ENCODE assay signal across 16 cellular contexts in genomic region chr5:149490599-149491187, GRCh38.
DNase-seq lines count a peak whose midpoint lies in the region; ATAC-seq and TF ChIP-seq lines count a peak whose summit lies in the region.
"Had no signal": no experiment of that assay in that cellular context is flagged by ENCODE, and none has a peak within 500 bp of the region (broad histone marks: within the 10 kb centered on the region; RNA-seq: fewer than 3 reads in every experiment).

No MANE protein-coding gene starts in this region.

- intact Hi-C loops in heart right ventricle (cut with DNase I) (loop anchor here in 2 of 10 donors (10.0 kb wide), 1 partner anchor 64 kb away; the partner anchor contains the start of gene CSNK1A1 (in 2 of the 2)), Right ventricle myocardium inferior (cut with DNase I) (no loop called here), transverse colon (cut with DNase I; ENCODE audit: low total_unique reads) (no loop called here)

- TF ChIP-seq CTCF in heart right ventricle (IDR thresholded peaks at IDR 0.05) = no peak
- TF ChIP-seq CTCF in transverse colon (IDR thresholded peaks at IDR 0.05) = no peak
- TF ChIP-seq CTCF in foreskin fibroblast (IDR thresholded peaks at IDR 0.05; ENCODE audit: low read depth, low read length) = no peak
- no peak for TF ChIP-seq CTCF in MM.1S (IDR thresholded peaks at IDR 0.05; ENCODE audit: low read length)

- WGBS in heart right ventricle, 2 donors = 87 to 93% methylated on average over 6 of the region's 6 CpGs
- 76 to 82% methylated on average over 4 to 6 of the region's 6 CpGs for WGBS in transverse colon (ENCODE audit: low coverage in 1 of 2), 2 donors

- H3K9ac ChIP-seq in adipocyte (ENCODE audit: low read length) (peak overlapping the region; percentile 69), muscle layer of colon (ENCODE audit: low read length) (no peak overlapping the region), MM.1S (ENCODE audit: low read length) (no peak overlapping the region)

- H3K27ac ChIP-seq in heart right ventricle = peak overlapping the region in 6 of 10 donors; percentile 88 to 94 (median 92)
- H3K27ac ChIP-seq in muscle layer of colon (ENCODE audit: low read depth, low read length) = peak overlapping the region; percentile 59
- H3K27ac ChIP-seq in transverse colon = peak overlapping the region; percentile 85 to 91 (median 90)
- H3K27ac ChIP-seq in MM.1S (ENCODE audit: low read length) = no peak overlapping the region

- H2AFZ ChIP-seq in MM.1S (ENCODE audit: low read length) = no peak overlapping the region

- H3K9me3 ChIP-seq in heart right ventricle (no peaks in the 10 kb centered on the region), adipocyte (ENCODE audit: control insufficient read depth, low read length) (no peaks in the 10 kb centered on the region), muscle layer of colon (ENCODE audit: low read length) (no peaks in the 10 kb centered on the region), transverse colon (no peaks in the 10 kb centered on the region), MM.1S (replicated peaks; ENCODE audit: insufficient read depth, low read length) (no peaks in the 10 kb centered on the region)
- H3K9me3 ChIP-seq: Caco-2 had no signal

- no peak for TF ChIP-seq EP300 in transverse colon (IDR thresholded peaks at IDR 0.05; ENCODE audit: low read depth)

- in situ Hi-C loops in transverse colon (cut with MboI; ENCODE audit: low pct_ligation_motif_present in 1 of 4, low pct_unique_long_range_greater_than_20kb in 1 of 4, low sequenced_read_pairs in 3 of 4) = no loop called here

- no peak overlapping the region for H3K4me2 ChIP-seq in MM.1S (ENCODE audit: low read depth, low read length)

- H3K4me1 ChIP-seq in heart right ventricle (peaks cover 14 to 72% (median 44%) of the 10 kb centered on the region in 9 donors), adipocyte (ENCODE audit: control insufficient read depth, insufficient read depth, low read length) (peaks cover 78% of the 10 kb centered on the region), muscle layer of colon (ENCODE audit: insufficient read depth, low read length) (peaks cover 49% of the 10 kb centered on the region), transverse colon (peaks cover 18 to 57% (median 36%) of the 10 kb centered on the region in 4 donors), MM.1S (ENCODE audit: low read length) (no peaks in the 10 kb centered on the region)

- no peaks in the 10 kb centered on the region for H3K9me2 ChIP-seq in MM.1S (replicated peaks; ENCODE audit: insufficient read depth, low read length)

- DNase-seq in heart right ventricle (no peak), Right ventricle myocardium inferior (ENCODE audit: missing footprints) (no peak), adipocyte (ENCODE audit: low read depth) (no peak), transverse colon (no peak), foreskin fibroblast (no peak), COLO829 (ENCODE audit: low spot score) (no peak), MM.1S (no peak)
- DNase-seq: activated naive CD4-positive, alpha-beta T cell treated with anti-CD3 and anti-CD28 coated beads, Interleukin-2, amount 50 U/mL, for 16 hours; Caco-2; effector memory CD8-positive, alpha-beta T cell; foreskin melanocyte; GF-D8; H7; NCI-H2029 treated with DMSO at 0.1 percent for 48 hours; NCI-H748 treated with DMSO at 0.1 percent for 48 hours had no signal

- ATAC-seq in heart right ventricle = no peak
- no peak for ATAC-seq in Right ventricle myocardium inferior
- ATAC-seq: effector memory CD8-positive, alpha-beta T cell had no signal

- no peak for TF ChIP-seq POLR2A in transverse colon (IDR thresholded peaks at IDR 0.05)

- H3F3A ChIP-seq in MM.1S (ENCODE audit: insufficient read depth, low read length) = no peaks in the 10 kb centered on the region

- H3K79me2 ChIP-seq in MM.1S (ENCODE audit: low read length) = no peaks in the 10 kb centered on the region

- H3K27me3 ChIP-seq in heart right ventricle = no peaks in the 10 kb centered on the region
- no peaks in the 10 kb centered on the region for H3K27me3 ChIP-seq in adipocyte (replicated peaks; ENCODE audit: control insufficient read depth, insufficient read depth, low read length)
- no peaks in the 10 kb centered on the region for H3K27me3 ChIP-seq in muscle layer of colon (ENCODE audit: control insufficient read depth in 1 of 2, insufficient read depth in 2 of 2, low read length in 2 of 2)
- no peaks in the 10 kb centered on the region for H3K27me3 ChIP-seq in transverse colon
- H3K27me3 ChIP-seq in MM.1S (replicated peaks; ENCODE audit: insufficient read depth, low read length) = no peaks in the 10 kb centered on the region

- no peaks in the 10 kb centered on the region for H4K20me1 ChIP-seq in MM.1S (ENCODE audit: insufficient read depth, low read length)

- H3K4me3 ChIP-seq in heart right ventricle (no peak overlapping the region), adipocyte (ENCODE audit: low read length) (no peak overlapping the region), muscle layer of colon (ENCODE audit: low read depth in 1 of 2, low read length in 2 of 2) (no peak overlapping the region), transverse colon (no peak overlapping the region), foreskin fibroblast (ENCODE audit: low read depth in 1 of 2, low read length in 2 of 2) (no peak overlapping the region), MM.1S (ENCODE audit: low read length) (no peak overlapping the region)

- H3K36me3 ChIP-seq in heart right ventricle = peaks cover 0 to 37% (median 11%) of the 10 kb centered on the region in 9 donors
- peaks cover 34% of the 10 kb centered on the region for H3K36me3 ChIP-seq in adipocyte (ENCODE audit: control insufficient read depth, insufficient read depth, low read length, severe bottlenecking)
- peaks cover 27% of the 10 kb centered on the region for H3K36me3 ChIP-seq in muscle layer of colon (ENCODE audit: insufficient read depth, low read length)
- H3K36me3 ChIP-seq in transverse colon = peaks cover 0 to 12% (median 6%) of the 10 kb centered on the region in 4 donors
- H3K36me3 ChIP-seq in MM.1S (replicated peaks; ENCODE audit: insufficient read depth, low read length) = no peaks in the 10 kb centered on the region
